Comparison of ENCODE assay signal across 21 cellular contexts in genomic region chr10:71465576-71466252, GRCh38.
DNase-seq lines count a peak whose midpoint lies in the region; ATAC-seq and TF ChIP-seq lines count a peak whose summit lies in the region.
"Had no signal": no experiment of that assay in that cellular context is flagged by ENCODE, and none has a peak within 500 bp of the region (broad histone marks: within the 10 kb centered on the region; RNA-seq: fewer than 3 reads in every experiment).

No MANE protein-coding gene starts in this region.

- no peak for DNase-seq in GM23338 (ENCODE audit: low spot score)
- peak; percentile 44 for DNase-seq in NB4 (ENCODE audit: low read depth)
- DNase-seq in endodermal cell: no peak
- no peak for DNase-seq in neural crest cell (ENCODE audit: low read depth, low spot score)
- DNase-seq in dermis blood vessel endothelial cell: no peak
- DNase-seq in sigmoid colon: no peak
- no peak for DNase-seq in foreskin melanocyte
- no peak for DNase-seq in activated CD8-positive, alpha-beta memory T cell treated with anti-CD3 and anti-CD28 coated beads, Interleukin-2, amount 10 ng/mL, durations not matched to agents 7 days and 5 days
- DNase-seq: ACHN, DMS79, HFFc6, NCI-H1436, NCI-H2081, NCI-H510A treated with DMSO at 0.1 percent for 48 hours, NCI-H82, PC-9, SIG-M5 had no signal

- H3K4me3 Mint-ChIP-seq in GM23338 (no peak overlapping the region), endodermal cell (no peak overlapping the region), neural crest cell (no peak overlapping the region)
- H3K4me3 Mint-ChIP-seq in activated CD8-positive, alpha-beta memory T cell treated with anti-CD3 and anti-CD28 coated beads, Interleukin-2, amount 10 ng/mL, durations not matched to agents 7 days and 5 days: no peak overlapping the region
- H3K4me3 Mint-ChIP-seq: CD14-positive monocyte, HFFc6 had no signal

- TF ChIP-seq CTCF in GM23338 (conservative IDR thresholded peaks at IDR 0.05; ENCODE audit: low read depth in 2 of 2) (no peak), NB4 (IDR thresholded peaks at IDR 0.05; ENCODE audit: low read depth, low read length) (no peak), endodermal cell (conservative IDR thresholded peaks at IDR 0.05) (no peak), neural crest cell (conservative IDR thresholded peaks at IDR 0.05) (no peak), sigmoid colon (IDR thresholded peaks at IDR 0.05) (no peak)

- no peaks in the 10 kb centered on the region for H3K79me2 ChIP-seq in GM23338 (replicated peaks; ENCODE audit: insufficient read depth)

- no peaks in the 10 kb centered on the region; the same call in 1 of the 2 replicates for H4K20me1 ChIP-seq in GM23338 (replicated peaks; ENCODE audit: insufficient read depth)

- H3K9me3 Mint-ChIP-seq in GM23338 (no peaks in the 10 kb centered on the region), endodermal cell (no peaks in the 10 kb centered on the region), neural crest cell (no peaks in the 10 kb centered on the region)
- no peaks in the 10 kb centered on the region for H3K9me3 Mint-ChIP-seq in activated CD8-positive, alpha-beta memory T cell treated with anti-CD3 and anti-CD28 coated beads, Interleukin-2, amount 10 ng/mL, durations not matched to agents 7 days and 5 days (ENCODE audit: low read depth)
- H3K9me3 Mint-ChIP-seq: CD14-positive monocyte, HFFc6 had no signal

- no peak for ATAC-seq in GM23338
- no peak for ATAC-seq in activated CD8-positive, alpha-beta memory T cell treated with anti-CD3 and anti-CD28 coated beads, Interleukin-2, amount 10 ng/mL, durations not matched to agents 7 days and 5 days
- ATAC-seq: SK-N-SH treated with all-trans-retinoic acid at 6 μM for 48 hours had no signal

- H3K9me3 ChIP-seq in endodermal cell (ENCODE audit: control insufficient read depth, low read length) (no peaks in the 10 kb centered on the region), sigmoid colon (no peaks in the 10 kb centered on the region)

- 94 to 97% methylated on average over 6 to 18 of the region's 18 CpGs for WGBS in endodermal cell (ENCODE audit: insufficient coverage in 1 of 2, insufficient read length in 1 of 2), 2 experiments
- WGBS in sigmoid colon, 2 donors: 51 to 71% methylated on average over 18 of the region's 18 CpGs

- H3K4me1 ChIP-seq in GM23338 (ENCODE audit: insufficient read depth): no peaks in the 10 kb centered on the region
- H3K4me1 ChIP-seq in endodermal cell (ENCODE audit: control insufficient read depth, insufficient read depth, low read length): no peaks in the 10 kb centered on the region
- no peaks in the 10 kb centered on the region for H3K4me1 ChIP-seq in sigmoid colon

- no peaks in the 10 kb centered on the region for H3F3A ChIP-seq in GM23338 (replicated peaks; ENCODE audit: low read depth)

- no peak for TF ChIP-seq POLR2A in NB4 (IDR thresholded peaks at IDR 0.05; ENCODE audit: extremely low read depth, insufficient read length)
- TF ChIP-seq POLR2A in sigmoid colon (IDR thresholded peaks at IDR 0.05): no peak

- H3K27me3 Mint-ChIP-seq in GM23338 (ENCODE audit: insufficient read depth, low read depth, poor library complexity) (peaks cover 5% of the 10 kb centered on the region), endodermal cell (ENCODE audit: insufficient read depth) (no peaks in the 10 kb centered on the region), neural crest cell (ENCODE audit: low read depth) (no peaks in the 10 kb centered on the region)
- peaks cover 5% of the 10 kb centered on the region for H3K27me3 Mint-ChIP-seq in activated CD8-positive, alpha-beta memory T cell treated with anti-CD3 and anti-CD28 coated beads, Interleukin-2, amount 10 ng/mL, durations not matched to agents 7 days and 5 days

- H3K9ac ChIP-seq in endodermal cell (ENCODE audit: extremely low read depth, low read length, poor library complexity, severe bottlenecking): no peak overlapping the region

- no peak overlapping the region for H3K4me2 ChIP-seq in GM23338
- H3K4me2 ChIP-seq: PC-9 had no signal

- TF ChIP-seq EP300 in sigmoid colon (IDR thresholded peaks at IDR 0.05): no peak

- H3K27me3 ChIP-seq in GM23338 (ENCODE audit: insufficient read depth) (no peaks in the 10 kb centered on the region), endodermal cell (ENCODE audit: control insufficient read depth, insufficient read depth, low read length, poor library complexity, severe bottlenecking) (no peaks in the 10 kb centered on the region), sigmoid colon (no peaks in the 10 kb centered on the region)

- no peaks in the 10 kb centered on the region for H3K9me2 ChIP-seq in GM23338 (ENCODE audit: insufficient read depth)

- no peak overlapping the region; the same call in 1 of the 2 replicates for H3K27ac Mint-ChIP-seq in GM23338
- peak overlapping the region; percentile 1 for H3K27ac Mint-ChIP-seq in endodermal cell
- H3K27ac Mint-ChIP-seq in neural crest cell (ENCODE audit: unreplicated experiment): peak overlapping the region; percentile 95
- H3K27ac Mint-ChIP-seq in activated CD8-positive, alpha-beta memory T cell treated with anti-CD3 and anti-CD28 coated beads, Interleukin-2, amount 10 ng/mL, durations not matched to agents 7 days and 5 days: no peak overlapping the region
- H3K27ac Mint-ChIP-seq: CD14-positive monocyte, HFFc6 had no signal

- CTCF ChIA-PET in activated CD8-positive, alpha-beta memory T cell treated with anti-CD3 and anti-CD28 coated beads, Interleukin-2, amount 10 ng/mL, durations not matched to agents 7 days and 5 days (lab: Charles Lee): no interaction called here

- H2AFZ ChIP-seq in GM23338: no peak overlapping the region
- H2AFZ ChIP-seq: PC-9 had no signal

- H3K27ac ChIP-seq in GM23338 (ENCODE audit: low read depth) (peak overlapping the region; percentile 45; the same call in 1 of the 2 replicates), endodermal cell (ENCODE audit: low read depth, low read length) (no peak overlapping the region), sigmoid colon (no peak overlapping the region)
- H3K27ac ChIP-seq: HL-60, PC-9, RWPE1 had no signal

- no peak overlapping the region for H3K4me3 ChIP-seq in GM23338
- no peak overlapping the region for H3K4me3 ChIP-seq in NB4 (ENCODE audit: low read depth, low read length)
- H3K4me3 ChIP-seq in endodermal cell (ENCODE audit: low read length): no peak overlapping the region
- H3K4me3 ChIP-seq in sigmoid colon: no peak overlapping the region
- H3K4me3 ChIP-seq: PC-9 had no signal

- intact Hi-C loops in sigmoid colon (cut with DNase I): no loop called here

- H3K36me3 ChIP-seq in GM23338 (ENCODE audit: insufficient read depth) (no peaks in the 10 kb centered on the region), endodermal cell (ENCODE audit: control insufficient read depth, insufficient read depth, low read length) (no peaks in the 10 kb centered on the region), sigmoid colon (no peaks in the 10 kb centered on the region)

- H3K36me3 Mint-ChIP-seq in GM23338 (ENCODE audit: low read depth) (no peaks in the 10 kb centered on the region), endodermal cell (ENCODE audit: low read depth) (no peaks in the 10 kb centered on the region), neural crest cell (ENCODE audit: low read depth) (no peaks in the 10 kb centered on the region)
- H3K36me3 Mint-ChIP-seq in activated CD8-positive, alpha-beta memory T cell treated with anti-CD3 and anti-CD28 coated beads, Interleukin-2, amount 10 ng/mL, durations not matched to agents 7 days and 5 days: no peaks in the 10 kb centered on the region
- H3K36me3 Mint-ChIP-seq: CD14-positive monocyte had no signal

- no peaks in the 10 kb centered on the region; the same call in 2 of the 3 replicates for H3K4me1 Mint-ChIP-seq in GM23338
- H3K4me1 Mint-ChIP-seq in endodermal cell: peaks cover 6% of the 10 kb centered on the region
- H3K4me1 Mint-ChIP-seq in neural crest cell: no peaks in the 10 kb centered on the region
- no peaks in the 10 kb centered on the region for H3K4me1 Mint-ChIP-seq in activated CD8-positive, alpha-beta memory T cell treated with anti-CD3 and anti-CD28 coated beads, Interleukin-2, amount 10 ng/mL, durations not matched to agents 7 days and 5 days
- H3K4me1 Mint-ChIP-seq: CD14-positive monocyte had no signal

TF ChIP-seq in GM23338, 12 proteins besides CTCF, POLR2A, EP300 and RAD21 (continues in another document):
- TF ChIP-seq ZNF331 (CRISPR knock-in tag; IDR thresholded peaks at IDR 0.05; ENCODE audit: low read depth): no peak
- no peak for TF ChIP-seq CREB1 (CRISPR knock-in tag; IDR thresholded peaks at IDR 0.05; ENCODE audit: low read depth)
- no peak for TF ChIP-seq EZH2phosphoT487 (IDR thresholded peaks at IDR 0.05; ENCODE audit: unreplicated experiment)
- no peak for TF ChIP-seq ZNF114 (CRISPR knock-in tag; IDR thresholded peaks at IDR 0.05)
- TF ChIP-seq EZH2 (IDR thresholded peaks at IDR 0.05; ENCODE audit: low read depth, unreplicated experiment): no peak
- TF ChIP-seq POLR2AphosphoS5 (IDR thresholded peaks at IDR 0.05; ENCODE audit: low read depth): no peak
- no peak for TF ChIP-seq NANOG (IDR thresholded peaks at IDR 0.05; ENCODE audit: borderline replicate concordance)
- TF ChIP-seq STAT1 (IDR thresholded peaks at IDR 0.05; ENCODE audit: unreplicated experiment): no peak

Comparison
In these comparisons a context has a peak if more than half of its experiments do, and no peak if none do; other contexts are left out.
1. H3K27ac Mint-ChIP-seq: peak in endodermal cell (single experiment) and neural crest cell (single experiment); none in GM23338 (single experiment) and activated CD8-positive, alpha-beta memory T cell treated with anti-CD3 and anti-CD28 coated beads, Interleukin-2, amount 10 ng/mL, durations not matched to agents 7 days and 5 days (single experiment).